In genomic region chr1:93025572-93025971, GRCh38 we compare ENCODE assay signal across 26 cellular contexts.
"Had no signal": no experiment of that assay in that cellular context is flagged by ENCODE, and none has a peak within 500 bp of the region (broad histone marks: within the 10 kb centered on the region; RNA-seq: fewer than 3 reads in every experiment).

No MANE protein-coding gene starts in this region.

- H3K4me1 Mint-ChIP-seq: neural progenitor cell had no signal

- H3K36me3 ChIP-seq: ascending aorta, left lung, neural progenitor cell, sigmoid colon, vagina had no signal

- H3K9me3 ChIP-seq: ascending aorta, left lung, sigmoid colon, testis, vagina had no signal

- H3K9me3 Mint-ChIP-seq: activated naive CD4-positive, alpha-beta T cell treated with anti-CD3 and anti-CD28 coated beads, Interleukin-2, amount 50 U/mL, for 72 hours; activated T-cell treated with anti-CD3 and anti-CD28 coated beads, Interleukin-2, amount 50 U/mL, for 24 hours; activated T-helper 17 cell treated with anti-CD3 and anti-CD28 coated beads, Interleukin-2, amount 50 U/mL, for 72 hours; immature natural killer cell; neural progenitor cell; type B pancreatic cell had no signal

- H3K4me3 Mint-ChIP-seq: activated T-cell treated with anti-CD3 and anti-CD28 coated beads, Interleukin-2, amount 50 U/mL, for 24 hours; activated T-helper 17 cell treated with anti-CD3 and anti-CD28 coated beads, Interleukin-2, amount 50 U/mL, for 72 hours; immature natural killer cell; naive thymus-derived CD4-positive, alpha-beta T cell; neural progenitor cell; type B pancreatic cell had no signal

- H3K27ac Mint-ChIP-seq: activated naive CD4-positive, alpha-beta T cell treated with anti-CD3 and anti-CD28 coated beads, Interleukin-2, amount 50 U/mL, for 72 hours; activated T-cell treated with anti-CD3 and anti-CD28 coated beads, Interleukin-2, amount 50 U/mL, for 24 hours; activated T-helper 17 cell treated with anti-CD3 and anti-CD28 coated beads, Interleukin-2, amount 50 U/mL, for 72 hours; immature natural killer cell; neural progenitor cell; progenitor cell of endocrine pancreas; type B pancreatic cell had no signal

- H3K4me3 ChIP-seq: ascending aorta, left lung, lung, neural progenitor cell, sigmoid colon, smooth muscle cell, testis, vagina had no signal

- H3K36me3 Mint-ChIP-seq: activated naive CD4-positive, alpha-beta T cell treated with anti-CD3 and anti-CD28 coated beads, Interleukin-2, amount 50 U/mL, for 72 hours; immature natural killer cell; neural progenitor cell; type B pancreatic cell had no signal

- H3K27me3 ChIP-seq: ascending aorta, left lung, neural progenitor cell, sigmoid colon, testis, vagina had no signal

- H3K4me1 ChIP-seq: ascending aorta, neural progenitor cell, sigmoid colon, testis, vagina had no signal

- ATAC-seq: activated naive CD4-positive, alpha-beta T cell treated with anti-CD3 and anti-CD28 coated beads, Interleukin-2, amount 50 U/mL, for 72 hours; activated T-helper 17 cell treated with anti-CD3 and anti-CD28 coated beads, Interleukin-2, amount 50 U/mL, for 72 hours; left lung; naive thymus-derived CD4-positive, alpha-beta T cell had no signal

- H3K4me2 ChIP-seq: neural progenitor cell, smooth muscle cell had no signal

- H3K27me3 Mint-ChIP-seq: activated T-cell treated with anti-CD3 and anti-CD28 coated beads, Interleukin-2, amount 50 U/mL, for 24 hours had no signal

- H3K27ac ChIP-seq: ascending aorta, epithelial cell of prostate, left lung, neural progenitor cell, sigmoid colon, testis, vagina had no signal

- H2AFZ ChIP-seq: neural progenitor cell had no signal

- H3K9ac ChIP-seq: neural progenitor cell had no signal

- DNase-seq: activated CD4-positive, alpha-beta T cell treated with anti-CD3 and anti-CD28 coated beads, Interleukin-2, amount 50 U/mL, for 4 hours; activated CD8-positive, alpha-beta memory T cell treated with anti-CD3 and anti-CD28 coated beads for 24 hours; activated CD8-positive, alpha-beta memory T cell treated with anti-CD3 and anti-CD28 coated beads, Interleukin-2, amount 50 U/mL, for 4 hours; activated T-cell treated with anti-CD3 and anti-CD28 coated beads, Interleukin-2, amount 50 U/mL, for 24 hours; cerebellar nuclear complex; foreskin fibroblast; immature natural killer cell; kidney glomerular epithelial cell; left lung; naive thymus-derived CD4-positive, alpha-beta T cell; retina; sigmoid colon; stimulated activated CD4-positive, alpha-beta T cell treated with anti-CD3 and anti-CD28 coated beads, Interleukin-15, amount 100 ng/mL, for 24 hours; stimulated activated CD4-positive, alpha-beta T cell treated with anti-CD3 and anti-CD28 coated beads, Interleukin-2, amount 100 ng/mL, for 48 hours; stimulated activated naive CD4-positive, alpha-beta T cell; testis had no signal
